8 cellular contexts compared by ENCODE assay signal in the genomic region with DNA sequence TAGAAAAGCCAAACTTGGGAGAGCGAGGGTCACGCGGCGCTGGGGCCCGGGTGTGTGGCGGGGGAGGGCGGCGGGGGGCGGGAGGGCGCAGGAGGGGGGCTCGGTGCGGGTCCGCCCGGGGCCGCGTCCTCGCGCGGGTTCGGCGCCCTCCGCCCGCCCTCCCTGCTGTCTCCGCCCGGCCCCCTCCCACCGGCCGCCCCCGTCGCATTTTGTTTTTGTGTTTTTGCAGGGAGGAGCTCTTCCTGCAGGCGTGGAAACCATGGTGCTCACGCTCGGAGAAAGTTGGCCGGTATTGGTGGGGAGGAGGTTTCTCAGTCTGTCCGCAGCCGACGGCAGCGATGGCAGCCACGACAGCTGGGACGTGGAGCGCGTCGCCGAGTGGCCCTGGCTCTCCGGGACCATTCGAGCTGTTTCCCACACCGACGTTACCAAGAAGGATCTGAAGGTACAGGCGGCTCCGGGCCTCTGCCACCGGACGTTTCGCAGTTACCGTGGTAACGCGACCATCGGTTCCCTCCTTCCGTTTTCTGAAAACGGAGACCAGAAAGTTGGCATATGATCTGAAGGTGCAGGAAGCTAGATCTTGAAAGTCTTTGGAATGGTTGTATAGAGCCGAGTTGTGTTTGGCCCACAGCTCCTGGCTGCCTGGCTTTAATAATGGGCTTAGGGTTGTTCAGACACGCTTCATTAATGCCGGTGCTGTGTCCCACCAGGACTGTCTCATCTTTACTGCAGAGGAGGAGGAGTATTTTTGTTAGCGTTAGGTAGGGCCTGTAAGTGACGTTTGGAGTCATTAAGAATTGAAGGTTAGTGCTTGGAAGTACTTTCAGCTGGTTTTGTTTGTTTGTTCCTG.
DNase-seq lines count a peak whose midpoint lies in the region; ATAC-seq lines count a peak whose summit lies in the region.

No MANE protein-coding gene starts in this region.

- H3K27ac Mint-ChIP-seq in memory B cell, result peak overlapping the region; percentile 93

- H3K9me3 ChIP-seq in effector memory CD4-positive, alpha-beta T cell (ENCODE audit: control insufficient read depth, low read length), result no peaks in the 10 kb centered on the region

- H3K36me3 Mint-ChIP-seq in memory B cell, result peaks cover 22% of the 10 kb centered on the region

- H3K27me3 Mint-ChIP-seq in memory B cell, result no peaks in the 10 kb centered on the region

- ATAC-seq in HG02610 (IDR thresholded peaks at IDR 0.05; ENCODE audit: unreplicated experiment) (peak; percentile 9), memory B cell (ENCODE audit: low read depth) (peak; percentile 6)

- peak overlapping the region; percentile 91 for H3K4me3 Mint-ChIP-seq in memory B cell

- peak overlapping the region; percentile 84 for H3K27ac ChIP-seq in effector memory CD4-positive, alpha-beta T cell (ENCODE audit: insufficient read depth, low read length, poor library complexity, severe bottlenecking)

- H3K27me3 ChIP-seq in effector memory CD4-positive, alpha-beta T cell (replicated peaks; ENCODE audit: control insufficient read depth, insufficient read depth, low read length, poor library complexity, severe bottlenecking), result no peaks in the 10 kb centered on the region

- H3K36me3 ChIP-seq in effector memory CD4-positive, alpha-beta T cell (ENCODE audit: control insufficient read depth, insufficient read depth, low read length), result no peaks in the 10 kb centered on the region

- DNase-seq in GM04504 (ENCODE audit: low read depth) (peak; percentile 37), NCI-H510A treated with DMSO at 0.1 percent for 48 hours (lab: John Stamatoyannopoulos, UW) (peak; percentile 32), memory B cell (ENCODE audit: low spot score in 2 of 2) (peak; percentile 39 to 53), GOT3 (lab: John Stamatoyannopoulos, UW) (no peak)
- peak; percentile 31 to 36 for DNase-seq in activated CD8-positive, alpha-beta memory T cell treated with anti-CD3 and anti-CD28 coated beads for 4 hours (ENCODE audit: low read depth in 2 of 2)
- DNase-seq in effector memory CD4-positive, alpha-beta T cell, result peak; percentile 55 to 65 (median 64)
- DNase-seq in stimulated activated CD8-positive, alpha-beta memory T cell treated with anti-CD3 and anti-CD28 coated beads, Interleukin-12 subunit alpha, Interleukin-12 subunit beta, amount 100 ng/mL, for 4 hours (ENCODE audit: low read depth), result peak; percentile 49

- peaks cover 8% of the 10 kb centered on the region for H3K9me3 Mint-ChIP-seq in memory B cell

- H3K4me1 ChIP-seq in effector memory CD4-positive, alpha-beta T cell (ENCODE audit: control insufficient read depth, insufficient read depth, low read length, poor library complexity, severe bottlenecking), result peaks cover 27% of the 10 kb centered on the region

- H3K4me3 ChIP-seq in effector memory CD4-positive, alpha-beta T cell (ENCODE audit: insufficient read depth, low read depth, low read length, poor library complexity, severe bottlenecking), result peak overlapping the region; percentile 64

- peaks cover 24% of the 10 kb centered on the region for H3K4me1 Mint-ChIP-seq in memory B cell
